ENCODE assay signal across 1 cellular context in genomic region chr2:205885492-205886099, GRCh38.
TF ChIP-seq lines count a peak whose summit lies in the region.

No MANE protein-coding gene starts in this region.

TF ChIP-seq in HepG2, 621 proteins besides CTCF, POLR2A, EP300 and RAD21 (continued from another document):
- TF ChIP-seq UBTF (CRISPR knock-in tag; IDR thresholded peaks at IDR 0.05) (0 out of 2 replicates have a peak, but pooled peaks have one; percentile 26), SMC3 (IDR thresholded peaks at IDR 0.05; ENCODE audit: low read length) (peak; percentile 75), HMGXB4 (CRISPR knock-in tag; IDR thresholded peaks at IDR 0.05; ENCODE audit: borderline replicate concordance in 1 of 2, low read depth in 1 of 2) (peak; percentile 62 to 71; a peak in 3 of 4 replicates), GLMP (CRISPR knock-in tag; IDR thresholded peaks at IDR 0.05; ENCODE audit: borderline replicate concordance) (no peak), TBL1XR1 (IDR thresholded peaks at IDR 0.05; ENCODE audit: borderline replicate concordance, low read length, partially characterized antibody) (no peak), MAFF (IDR thresholded peaks at IDR 0.05; ENCODE audit: low read depth, low read length) (no peak), KDM2A (CRISPR knock-in tag; IDR thresholded peaks at IDR 0.05; ENCODE audit: borderline replicate concordance, low read depth) (peak; percentile 91), TFDP2 (CRISPR knock-in tag; IDR thresholded peaks at IDR 0.05) (peak; percentile 97), HDAC2 (CRISPR knock-in tag; IDR thresholded peaks at IDR 0.05) (peak; percentile 19; the same call in 1 of the 2 replicates), ZNF557 (CRISPR knock-in tag; IDR thresholded peaks at IDR 0.05) (0 out of 2 replicates have a peak, but pooled peaks have one; percentile 53), SPEN (CRISPR knock-in tag; IDR thresholded peaks at IDR 0.05; ENCODE audit: low read depth) (0 out of 2 replicates have a peak, but pooled peaks have one; percentile 27), ZFP36L1 (CRISPR knock-in tag; IDR thresholded peaks at IDR 0.05) (no peak), KDM4B (CRISPR knock-in tag; IDR thresholded peaks at IDR 0.05) (0 out of 2 replicates have a peak, but pooled peaks have one; percentile 50), ZNF331 (CRISPR knock-in tag; IDR thresholded peaks at IDR 0.05) (peak; percentile 65; the same call in 1 of the 2 replicates), ZNF605 (CRISPR knock-in tag; IDR thresholded peaks at IDR 0.05) (peak; percentile 64; the same call in 1 of the 2 replicates), ZBTB8A (CRISPR knock-in tag; IDR thresholded peaks at IDR 0.05; ENCODE audit: borderline replicate concordance, low read depth) (peak; percentile 99), MTF2 (CRISPR knock-in tag; IDR thresholded peaks at IDR 0.05; ENCODE audit: borderline replicate concordance) (peak; percentile 68; the same call in 1 of the 2 replicates), SRY (CRISPR knock-in tag; IDR thresholded peaks at IDR 0.05) (no peak), FOXP4 (CRISPR knock-in tag; IDR thresholded peaks at IDR 0.05) (0 out of 2 replicates have a peak, but pooled peaks have one; percentile 54), U2AF2 (IDR thresholded peaks at IDR 0.05; ENCODE audit: low read depth, low read length) (no peak), SMAD3 (CRISPR knock-in tag; IDR thresholded peaks at IDR 0.05) (peak; percentile 86), YEATS2 (CRISPR knock-in tag; IDR thresholded peaks at IDR 0.05; ENCODE audit: borderline replicate concordance) (peak; percentile 63; the same call in 1 of the 2 replicates)
